In genomic region chr12:55874465-55874864, GRCh38 we compare ENCODE assay signal across 2 cellular contexts.
TF ChIP-seq lines count a peak whose summit lies in the region.

No MANE protein-coding gene starts in this region.

TF ChIP-seq in A549, 52 proteins besides CTCF, POLR2A, EP300 and RAD21:
- no peak for TF ChIP-seq JUNB (IDR thresholded peaks at IDR 0.05)
- TF ChIP-seq MAFK (IDR thresholded peaks at IDR 0.05; ENCODE audit: partially characterized antibody): peak; percentile 81
TF ChIP-seq in A549: peak in this region for 1.

TF ChIP-seq in IMR-90, 13 proteins besides CTCF, POLR2A, EP300 and RAD21:
- TF ChIP-seq MAFK (IDR thresholded peaks at IDR 0.05; ENCODE audit: low read depth, low read length) (peak; percentile 47; the same call in 1 of the 2 replicates), ELK1 (IDR thresholded peaks at IDR 0.05; ENCODE audit: borderline replicate concordance, low read depth, low read length) (no peak), FOS (IDR thresholded peaks at IDR 0.05; ENCODE audit: low read depth, low read length) (no peak)
